In the genomic region with DNA sequence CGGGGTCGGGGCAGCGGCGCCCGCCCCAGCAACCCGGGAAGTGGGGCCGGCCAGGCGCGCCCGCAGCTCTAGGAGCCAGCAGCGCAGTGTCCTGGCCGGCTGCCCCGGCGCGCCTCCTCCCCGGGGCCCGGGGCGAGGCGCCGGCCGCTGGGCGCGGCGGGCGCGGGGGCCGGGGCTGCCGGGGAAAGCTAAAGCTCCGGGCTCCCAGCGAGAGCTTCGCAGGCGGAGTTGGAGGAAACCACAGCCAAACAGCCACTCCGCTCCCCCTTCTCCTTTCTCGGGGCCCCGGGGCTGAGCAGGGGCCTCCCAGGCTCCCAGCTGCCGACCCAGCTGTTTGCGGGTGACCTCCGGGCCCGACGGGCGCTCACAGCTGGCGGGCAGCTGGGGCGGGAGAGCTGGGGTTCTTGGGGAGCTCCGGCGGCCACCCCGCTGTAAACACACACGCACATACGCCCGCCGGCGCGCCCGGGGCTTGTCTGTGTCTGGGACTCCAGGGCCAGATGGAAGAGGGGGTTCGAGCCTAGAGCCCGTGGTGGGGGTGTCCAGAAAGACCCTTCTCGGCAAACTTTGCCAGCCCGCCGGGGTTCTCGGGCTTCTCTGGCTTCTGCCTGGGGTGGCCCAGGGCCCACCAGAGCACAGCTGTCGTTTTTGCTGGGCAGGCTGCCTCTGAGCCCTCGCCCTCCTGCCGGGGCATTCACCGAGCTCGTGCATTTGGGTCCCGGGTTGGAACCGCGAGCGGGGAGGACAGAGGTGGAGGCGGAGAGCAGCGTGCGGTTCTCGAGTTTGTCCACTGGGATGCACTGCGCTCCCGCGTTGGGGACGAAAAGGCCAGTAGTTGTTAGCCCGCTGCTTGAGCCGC, we compare ENCODE assay signal across 1 cellular context.
TF ChIP-seq lines count a peak whose summit lies in the region.

No MANE protein-coding gene starts in this region.

TF ChIP-seq in HCT116, 20 proteins besides CTCF, POLR2A, EP300 and RAD21:
- TF ChIP-seq, protein P1, sequence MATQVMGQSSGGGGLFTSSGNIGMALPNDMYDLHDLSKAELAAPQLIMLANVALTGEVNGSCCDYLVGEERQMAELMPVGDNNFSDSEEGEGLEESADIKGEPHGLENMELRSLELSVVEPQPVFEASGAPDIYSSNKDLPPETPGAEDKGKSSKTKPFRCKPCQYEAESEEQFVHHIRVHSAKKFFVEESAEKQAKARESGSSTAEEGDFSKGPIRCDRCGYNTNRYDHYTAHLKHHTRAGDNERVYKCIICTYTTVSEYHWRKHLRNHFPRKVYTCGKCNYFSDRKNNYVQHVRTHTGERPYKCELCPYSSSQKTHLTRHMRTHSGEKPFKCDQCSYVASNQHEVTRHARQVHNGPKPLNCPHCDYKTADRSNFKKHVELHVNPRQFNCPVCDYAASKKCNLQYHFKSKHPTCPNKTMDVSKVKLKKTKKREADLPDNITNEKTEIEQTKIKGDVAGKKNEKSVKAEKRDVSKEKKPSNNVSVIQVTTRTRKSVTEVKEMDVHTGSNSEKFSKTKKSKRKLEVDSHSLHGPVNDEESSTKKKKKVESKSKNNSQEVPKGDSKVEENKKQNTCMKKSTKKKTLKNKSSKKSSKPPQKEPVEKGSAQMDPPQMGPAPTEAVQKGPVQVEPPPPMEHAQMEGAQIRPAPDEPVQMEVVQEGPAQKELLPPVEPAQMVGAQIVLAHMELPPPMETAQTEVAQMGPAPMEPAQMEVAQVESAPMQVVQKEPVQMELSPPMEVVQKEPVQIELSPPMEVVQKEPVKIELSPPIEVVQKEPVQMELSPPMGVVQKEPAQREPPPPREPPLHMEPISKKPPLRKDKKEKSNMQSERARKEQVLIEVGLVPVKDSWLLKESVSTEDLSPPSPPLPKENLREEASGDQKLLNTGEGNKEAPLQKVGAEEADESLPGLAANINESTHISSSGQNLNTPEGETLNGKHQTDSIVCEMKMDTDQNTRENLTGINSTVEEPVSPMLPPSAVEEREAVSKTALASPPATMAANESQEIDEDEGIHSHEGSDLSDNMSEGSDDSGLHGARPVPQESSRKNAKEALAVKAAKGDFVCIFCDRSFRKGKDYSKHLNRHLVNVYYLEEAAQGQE (IDR thresholded peaks at IDR 0.05; ENCODE audit: low read depth): no peak
- TF ChIP-seq CEBPB (IDR thresholded peaks at IDR 0.05; ENCODE audit: low read depth): no peak
- no peak for TF ChIP-seq JUND (IDR thresholded peaks at IDR 0.05)
- TF ChIP-seq ELF1 (IDR thresholded peaks at IDR 0.05; ENCODE audit: borderline replicate concordance, low read depth): no peak
- no peak for TF ChIP-seq MAX (IDR thresholded peaks at IDR 0.05)
- no peak for TF ChIP-seq YY1 (IDR thresholded peaks at IDR 0.05; ENCODE audit: extremely low read depth, insufficient replicate concordance, low read depth, low read length)
- TF ChIP-seq SRF (IDR thresholded peaks at IDR 0.05; ENCODE audit: low read depth): no peak
- no peak for TF ChIP-seq SP1 (IDR thresholded peaks at IDR 0.05; ENCODE audit: low read depth)
- TF ChIP-seq TCF7L2 (IDR thresholded peaks at IDR 0.05; ENCODE audit: borderline replicate concordance, extremely low read depth, insufficient read depth, insufficient read length): no peak
- no peak for TF ChIP-seq FOSL1 (IDR thresholded peaks at IDR 0.05; ENCODE audit: low read depth)
- TF ChIP-seq EZH2phosphoT487 (IDR thresholded peaks at IDR 0.05; ENCODE audit: borderline replicate concordance): no peak
- no peak for TF ChIP-seq EZH2 (IDR thresholded peaks at IDR 0.05)
- TF ChIP-seq ZFX (IDR thresholded peaks at IDR 0.05): no peak
- TF ChIP-seq POLR2AphosphoS5 (IDR thresholded peaks at IDR 0.05; ENCODE audit: low read depth, low read length): no peak
- TF ChIP-seq CBX3 (IDR thresholded peaks at IDR 0.05; ENCODE audit: low read depth): no peak
- TF ChIP-seq SIN3A (IDR thresholded peaks at IDR 0.05; ENCODE audit: low read depth): no peak
- TF ChIP-seq EGR1 (IDR thresholded peaks at IDR 0.05; ENCODE audit: low read depth): no peak
- TF ChIP-seq, protein P2, sequence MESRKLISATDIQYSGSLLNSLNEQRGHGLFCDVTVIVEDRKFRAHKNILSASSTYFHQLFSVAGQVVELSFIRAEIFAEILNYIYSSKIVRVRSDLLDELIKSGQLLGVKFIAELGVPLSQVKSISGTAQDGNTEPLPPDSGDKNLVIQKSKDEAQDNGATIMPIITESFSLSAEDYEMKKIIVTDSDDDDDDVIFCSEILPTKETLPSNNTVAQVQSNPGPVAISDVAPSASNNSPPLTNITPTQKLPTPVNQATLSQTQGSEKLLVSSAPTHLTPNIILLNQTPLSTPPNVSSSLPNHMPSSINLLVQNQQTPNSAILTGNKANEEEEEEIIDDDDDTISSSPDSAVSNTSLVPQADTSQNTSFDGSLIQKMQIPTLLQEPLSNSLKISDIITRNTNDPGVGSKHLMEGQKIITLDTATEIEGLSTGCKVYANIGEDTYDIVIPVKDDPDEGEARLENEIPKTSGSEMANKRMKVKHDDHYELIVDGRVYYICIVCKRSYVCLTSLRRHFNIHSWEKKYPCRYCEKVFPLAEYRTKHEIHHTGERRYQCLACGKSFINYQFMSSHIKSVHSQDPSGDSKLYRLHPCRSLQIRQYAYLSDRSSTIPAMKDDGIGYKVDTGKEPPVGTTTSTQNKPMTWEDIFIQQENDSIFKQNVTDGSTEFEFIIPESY (IDR thresholded peaks at IDR 0.05; ENCODE audit: extremely low read depth, insufficient replicate concordance, low read length): no peak
- no peak for TF ChIP-seq ATF3 (IDR thresholded peaks at IDR 0.05)
- no peak for TF ChIP-seq ZNF274 (IDR thresholded peaks at IDR 0.05; ENCODE audit: low read depth, low read length)
TF ChIP-seq in HCT116: peak in this region for 0.
